ENCODE assay signal across 11 cellular contexts in genomic region chr2:159710601-159711180, GRCh38. TPM values are rescaled to one million over a fixed set of nuclear protein-coding genes. Genes with fewer than 3 reads are reported as not detected.
A peak's percentile ranks its signal among the peaks of the same experiment; 100 is the strongest.
DNase-seq lines count a peak whose midpoint lies in the region; ATAC-seq, FAIRE-seq and TF ChIP-seq lines count a peak whose summit lies in the region.
"Had no signal": no experiment of that assay in that cellular context is flagged by ENCODE, and none has a peak within 500 bp of the region (broad histone marks: within the 10 kb centered on the region; RNA-seq: fewer than 3 reads in every experiment).

No MANE protein-coding gene starts in this region.

- H3K27ac ChIP-seq in MM.1S (ENCODE audit: low read length), result no peak overlapping the region

- peak overlapping the region; percentile 87 for H3K4me2 ChIP-seq in MM.1S (ENCODE audit: low read depth, low read length)

- peaks cover 20% of the 10 kb centered on the region for H3K4me1 ChIP-seq in MM.1S (ENCODE audit: low read length)

- peaks cover 3% of the 10 kb centered on the region for H3K36me3 ChIP-seq in MM.1S (replicated peaks; ENCODE audit: insufficient read depth, low read length)
- H3K36me3 ChIP-seq in bronchial epithelial cell (ENCODE audit: control insufficient read depth, insufficient read depth, low read length), result peaks cover 2% of the 10 kb centered on the region
- H3K36me3 ChIP-seq in H7 (replicated peaks; ENCODE audit: control insufficient read depth, insufficient read depth, low read length), result no peaks in the 10 kb centered on the region; the same call in 1 of the 2 replicates

- H3K9me2 ChIP-seq in MM.1S (replicated peaks; ENCODE audit: insufficient read depth, low read length), result no peaks in the 10 kb centered on the region

- H3K79me2 ChIP-seq in MM.1S (ENCODE audit: low read length), result peaks cover 40% of the 10 kb centered on the region

- H2AFZ ChIP-seq in MM.1S (ENCODE audit: low read length), result no peak overlapping the region; the same call in 1 of the 2 replicates

- no peaks in the 10 kb centered on the region for H3K9me3 Mint-ChIP-seq in neural crest cell

- no peak for ATAC-seq in HG02610 (IDR thresholded peaks at IDR 0.05; ENCODE audit: unreplicated experiment)

- peaks cover 8% of the 10 kb centered on the region for H3F3A ChIP-seq in MM.1S (ENCODE audit: insufficient read depth, low read length)

- TF ChIP-seq CTCF in MM.1S (IDR thresholded peaks at IDR 0.05; ENCODE audit: low read length), result no peak
- TF ChIP-seq CTCF in bronchial epithelial cell (IDR thresholded peaks at IDR 0.05; ENCODE audit: insufficient read depth, low read length, severe bottlenecking), result no peak
- no peak for TF ChIP-seq CTCF in neural crest cell (conservative IDR thresholded peaks at IDR 0.05)

- FAIRE-seq in bronchial epithelial cell (lab: Jason Lieb, UNC), result no peak

- no peaks in the 10 kb centered on the region for H3K27me3 ChIP-seq in MM.1S (replicated peaks; ENCODE audit: insufficient read depth, low read length)
- H3K27me3 ChIP-seq in bronchial epithelial cell (ENCODE audit: control insufficient read depth, insufficient read depth, low read length), result no peaks in the 10 kb centered on the region
- H3K27me3 ChIP-seq in H7 (ENCODE audit: control insufficient read depth, insufficient read depth, low read length), result no peaks in the 10 kb centered on the region

- peak overlapping the region; percentile 90 for H3K4me3 ChIP-seq in MM.1S (ENCODE audit: low read length)
- H3K4me3 ChIP-seq in bronchial epithelial cell (ENCODE audit: low read depth, low read length), result no peak overlapping the region
- no peak overlapping the region for H3K4me3 ChIP-seq in H7 (ENCODE audit: insufficient read depth, low read depth, low read length)

- H4K20me1 ChIP-seq in MM.1S (ENCODE audit: insufficient read depth, low read length), result peaks cover 14% of the 10 kb centered on the region

- peak overlapping the region; percentile 92; the same call in 1 of the 2 replicates for H3K9ac ChIP-seq in MM.1S (ENCODE audit: low read length)

- no peaks in the 10 kb centered on the region for H3K27me3 Mint-ChIP-seq in neural crest cell (ENCODE audit: low read depth)

- H3K27ac Mint-ChIP-seq in neural crest cell (ENCODE audit: unreplicated experiment), result no peak overlapping the region

- H3K9me3 ChIP-seq in MM.1S (replicated peaks; ENCODE audit: insufficient read depth, low read length), result no peaks in the 10 kb centered on the region

- peak overlapping the region; percentile 57 for H3K4me3 Mint-ChIP-seq in neural crest cell

- peaks cover 30% of the 10 kb centered on the region for H3K4me1 Mint-ChIP-seq in neural crest cell

- peak; percentile 29 for DNase-seq in EH (ENCODE audit: low read depth)
- no peak for DNase-seq in MM.1S
- DNase-seq in bronchial epithelial cell (ENCODE audit: low read depth), result peak; percentile 55
- no peak for DNase-seq in neural crest cell (ENCODE audit: low read depth, low spot score)
- DNase-seq in H7, result no peak
- DNase-seq in NCI-H1930 (lab: John Stamatoyannopoulos, UW), result no peak
- DNase-seq in NCI-H2029 treated with DMSO at 0.1 percent for 48 hours (lab: John Stamatoyannopoulos, UW), result no peak
- DNase-seq: central memory CD4-positive, alpha-beta T cell; NCI-H1417; stimulated activated CD4-positive, alpha-beta T cell treated with anti-CD3 and anti-CD28 coated beads, Interleukin-4, amount 100 ng/mL, for 1 hour had no signal

- H3K36me3 Mint-ChIP-seq in neural crest cell (ENCODE audit: low read depth), result peaks cover 4% of the 10 kb centered on the region

RNA-seq across cellular contexts. Expression of gene MARCHF7, which starts 1.6 kb away (rescaled TPM):
- total RNA-seq in bronchial epithelial cell (81.5 and 103 TPM in 2 replicates), neural crest cell (89.9 and 99.1 TPM in 2 replicates)
- total RNA-seq in H7 (2014; rRNA removed; shearing (Covaris generic)), result 121 and 129 TPM in 2 replicates

Comparison
In these comparisons a context has a peak if more than half of its experiments do, and no peak if none do; other contexts are left out.
1. DNase-seq: peak in EH (single experiment) and bronchial epithelial cell (single experiment); none in MM.1S (single experiment), neural crest cell (single experiment), H7 (single experiment), NCI-H1930 (0 of 2) and NCI-H2029 treated with DMSO at 0.1 percent for 48 hours (single experiment).